26 cellular contexts compared by ENCODE assay signal in genomic region chr9:80866576-80867227, GRCh38.
DNase-seq lines count a peak whose midpoint lies in the region; ATAC-seq and TF ChIP-seq lines count a peak whose summit lies in the region.
"Had no signal": no experiment of that assay in that cellular context is flagged by ENCODE, and none has a peak within 500 bp of the region (broad histone marks: within the 10 kb centered on the region; RNA-seq: fewer than 3 reads in every experiment).

No MANE protein-coding gene starts in this region.

- POLR2A ChIA-PET in IMR-90 (lab: Charles Lee; ENCODE audit: unreplicated experiment) = no interaction called here

- CTCF ChIA-PET in IMR-90 (lab: Yijun Ruan, JAX) = no interaction called here

- H4K91ac ChIP-seq in IMR-90 (ENCODE audit: insufficient read depth, low read depth, low read length) = no peak overlapping the region

- H3K4me3 ChIP-seq in IMR-90 (ENCODE audit: insufficient read depth, low read depth, low read length) = no peak overlapping the region
- no peak overlapping the region for H3K4me3 ChIP-seq in foreskin fibroblast (ENCODE audit: low read depth in 1 of 2, low read length in 2 of 2)
- H3K4me3 ChIP-seq: ascending aorta, heart left ventricle, MG63, prostate gland, sigmoid colon, SK-N-MC, upper lobe of left lung had no signal

- H3K56ac ChIP-seq in IMR-90 (ENCODE audit: extremely low read depth, insufficient read depth, low read length) = no peak overlapping the region

- H2AK5ac ChIP-seq in IMR-90 (ENCODE audit: low read depth, low read length) = no peak overlapping the region

- H3K4me1 ChIP-seq in IMR-90 (ENCODE audit: control insufficient read depth, insufficient read depth, low read length) = no peaks in the 10 kb centered on the region
- H3K4me1 ChIP-seq: ascending aorta, heart left ventricle, prostate gland, sigmoid colon, upper lobe of left lung had no signal

- ATAC-seq in IMR-90 (ENCODE audit: low read depth) (peak; percentile 35; the same call in 1 of the 2 replicates), HG02970 (IDR thresholded peaks at IDR 0.05; ENCODE audit: low FRiP score, unreplicated experiment) (no peak)
- ATAC-seq: activated CD4-positive, CD25-positive, alpha-beta regulatory T cell treated with anti-CD3 and anti-CD28 coated beads, Interleukin-2, amount 50 U/mL, for 24 hours; CD8-positive, alpha-beta T cell; heart left ventricle; left colon; stimulated activated memory B cell treated with anti-CD40 and anti-IgM and Interleukin-4, amounts not matched to agents 10 μg/mL and 1 μg/mL and 100 μg/mL, for 72 hours had no signal

- in situ Hi-C loops in IMR-90 (cut with MboI; ENCODE audit: low sequenced_read_pairs) = no loop called here

- TF ChIP-seq CTCF in IMR-90 (conservative IDR thresholded peaks at IDR 0.05; ENCODE audit: low read depth, low read length) (no peak), foreskin fibroblast (IDR thresholded peaks at IDR 0.05; ENCODE audit: low read depth, low read length) (no peak)

- H4K20me1 ChIP-seq in IMR-90 (ENCODE audit: insufficient read depth, low read length) = no peaks in the 10 kb centered on the region

- no peak overlapping the region for H3K4me2 ChIP-seq in IMR-90 (ENCODE audit: low read depth, low read length)

- intact Hi-C loops in IMR-90 (cut with micrococcal nuclease) = no loop called here

- H3K23ac ChIP-seq in IMR-90 (ENCODE audit: low read depth, low read length) = no peak overlapping the region

- H2AFZ ChIP-seq in IMR-90 (replicated peaks; ENCODE audit: low read length, poor library complexity) = no peak overlapping the region

- H3K18ac ChIP-seq in IMR-90 (ENCODE audit: low read depth, low read length) = no peak overlapping the region

- no peaks in the 10 kb centered on the region for H3K79me1 ChIP-seq in IMR-90 (ENCODE audit: low read depth in 1 of 2, low read length in 2 of 2)

- no peaks in the 10 kb centered on the region for H3K27me3 ChIP-seq in IMR-90 (ENCODE audit: control insufficient read depth, insufficient read depth, low read length)
- H3K27me3 ChIP-seq: ascending aorta, heart left ventricle, MG63, neutrophil, sigmoid colon, upper lobe of left lung had no signal

- H4K8ac ChIP-seq in IMR-90 (ENCODE audit: low read depth in 2 of 2, low read length in 2 of 2) = no peak overlapping the region

- no peak overlapping the region for H2BK120ac ChIP-seq in IMR-90 (ENCODE audit: low read depth, low read length)

- WGBS in IMR-90 (ENCODE audit: extremely low coverage in 2 of 2, insufficient read length in 1 of 2), 2 experiments = no CpG with 5 or more reads among the region's 2 CpGs

- no peak overlapping the region for H3K14ac ChIP-seq in IMR-90 (replicated peaks; ENCODE audit: low read depth, low read length)

- no peaks in the 10 kb centered on the region for H3K9me1 ChIP-seq in IMR-90 (ENCODE audit: insufficient read depth, low read length)

- H2AK9ac ChIP-seq in IMR-90 (replicated peaks; ENCODE audit: low read depth, low read length, poor library complexity) = no peak overlapping the region

- H3K36me3 ChIP-seq in IMR-90 (ENCODE audit: control insufficient read depth, insufficient read depth, low read length) = no peaks in the 10 kb centered on the region
- H3K36me3 ChIP-seq: ascending aorta, heart left ventricle, MG63, neutrophil, prostate gland, sigmoid colon, upper lobe of left lung had no signal

- H3K9me3 ChIP-seq in IMR-90 (ENCODE audit: control insufficient read depth, insufficient read depth, low read length) = peaks cover 6% of the 10 kb centered on the region; the same call in 1 of the 2 replicates
- H3K9me3 ChIP-seq: ascending aorta, neutrophil, prostate gland, upper lobe of left lung had no signal

- H4K5ac ChIP-seq in IMR-90 (ENCODE audit: low read depth, low read length) = no peak overlapping the region

- no peak overlapping the region for H3K4ac ChIP-seq in IMR-90 (ENCODE audit: low read depth, low read length)

- TF ChIP-seq RAD21 in IMR-90 (IDR thresholded peaks at IDR 0.05; ENCODE audit: low read length) = no peak

- DNase-seq in IMR-90 (peak; percentile 52), amniotic epithelial cell (ENCODE audit: low read depth) (peak; percentile 39), foreskin fibroblast (peak; percentile 37 to 52), GDM1 (lab: John Stamatoyannopoulos, UW) (no peak), NAMALWA (ENCODE audit: low spot score) (no peak), NCI-H2107 treated with DMSO at 0.1 percent for 48 hours (lab: John Stamatoyannopoulos, UW; ENCODE audit: unreplicated experiment) (no peak)
- DNase-seq: activated CD4-positive, alpha-beta memory T cell treated with anti-CD3 and anti-CD28 coated beads for 36 hours; activated CD8-positive, alpha-beta memory T cell treated with anti-CD3 and anti-CD28 coated beads, Interleukin-2, amount 50 U/mL, for 48 hours; AML-193; CD8-positive, alpha-beta T cell; GOT3; heart left ventricle; left colon; MG63; NCI-H2029; sigmoid colon; stimulated activated CD4-positive, alpha-beta T cell treated with anti-CD3 and anti-CD28 coated beads, Interleukin-4, amount 100 ng/mL, for 4 hours; upper lobe of left lung had no signal

- TF ChIP-seq POLR2A in IMR-90 (IDR thresholded peaks at IDR 0.05; ENCODE audit: low read depth, low read length) = no peak

- no peak overlapping the region for H3K9ac ChIP-seq in IMR-90 (ENCODE audit: low read depth, low read length)

- no peak overlapping the region for H2BK20ac ChIP-seq in IMR-90 (ENCODE audit: low read depth, low read length)

- H2BK15ac ChIP-seq in IMR-90 (ENCODE audit: low read depth, low read length) = no peak overlapping the region

- no peak overlapping the region for H3K27ac ChIP-seq in IMR-90 (ENCODE audit: insufficient read depth, low read length)
- H3K27ac ChIP-seq: ascending aorta, heart left ventricle, neutrophil, prostate gland, RWPE1, sigmoid colon, SK-N-MC, upper lobe of left lung had no signal

- dilution Hi-C loops in IMR-90 (cut with HindIII; ENCODE audit: low sequenced_read_pairs, unreplicated experiment) = no loop called here

- H2BK5ac ChIP-seq in IMR-90 (ENCODE audit: low read depth, low read length, poor library complexity, severe bottlenecking) = no peak overlapping the region

- BruUV-seq in IMR-90 (replicated peaks; lab: Mats Ljungman, UMichigan) = no TSS peak

TF ChIP-seq in IMR-90, 13 proteins besides CTCF, POLR2A, EP300 and RAD21:
- TF ChIP-seq MXI1 (IDR thresholded peaks at IDR 0.05; ENCODE audit: borderline replicate concordance, low read depth, low read length) (no peak), RCOR1 (IDR thresholded peaks at IDR 0.05; ENCODE audit: insufficient replicate concordance, low read length) (no peak), SMC3 (IDR thresholded peaks at IDR 0.05; ENCODE audit: low read depth, low read length) (no peak), ELK1 (IDR thresholded peaks at IDR 0.05; ENCODE audit: borderline replicate concordance, low read depth, low read length) (no peak), BHLHE40 (IDR thresholded peaks at IDR 0.05; ENCODE audit: low read depth, low read length) (no peak), RFX5 (IDR thresholded peaks at IDR 0.05; ENCODE audit: low read depth, low read length) (no peak), MAZ (IDR thresholded peaks at IDR 0.05; ENCODE audit: borderline replicate concordance, low read depth, low read length) (no peak), CHD1 (IDR thresholded peaks at IDR 0.05; ENCODE audit: low read depth, low read length) (no peak), MAFK (IDR thresholded peaks at IDR 0.05; ENCODE audit: low read depth, low read length) (no peak), CEBPB (IDR thresholded peaks at IDR 0.05; ENCODE audit: low read depth, low read length) (no peak), NFE2L2 (IDR thresholded peaks at IDR 0.05; ENCODE audit: low read depth, low read length) (no peak), FOS (IDR thresholded peaks at IDR 0.05; ENCODE audit: low read depth, low read length) (no peak), USF2 (IDR thresholded peaks at IDR 0.05; ENCODE audit: low read depth, low read length) (no peak; the same call in 1 of the 2 replicates)

Comparison
In these comparisons a context has a peak if more than half of its experiments do, and no peak if none do; other contexts are left out.
1. DNase-seq: peak in IMR-90 (single experiment), amniotic epithelial cell (single experiment) and foreskin fibroblast (2 of 2); none in GDM1 (single experiment), NAMALWA (single experiment) and NCI-H2107 treated with DMSO at 0.1 percent for 48 hours (single experiment).